1 cellular context compared by ENCODE assay signal in the genomic region with DNA sequence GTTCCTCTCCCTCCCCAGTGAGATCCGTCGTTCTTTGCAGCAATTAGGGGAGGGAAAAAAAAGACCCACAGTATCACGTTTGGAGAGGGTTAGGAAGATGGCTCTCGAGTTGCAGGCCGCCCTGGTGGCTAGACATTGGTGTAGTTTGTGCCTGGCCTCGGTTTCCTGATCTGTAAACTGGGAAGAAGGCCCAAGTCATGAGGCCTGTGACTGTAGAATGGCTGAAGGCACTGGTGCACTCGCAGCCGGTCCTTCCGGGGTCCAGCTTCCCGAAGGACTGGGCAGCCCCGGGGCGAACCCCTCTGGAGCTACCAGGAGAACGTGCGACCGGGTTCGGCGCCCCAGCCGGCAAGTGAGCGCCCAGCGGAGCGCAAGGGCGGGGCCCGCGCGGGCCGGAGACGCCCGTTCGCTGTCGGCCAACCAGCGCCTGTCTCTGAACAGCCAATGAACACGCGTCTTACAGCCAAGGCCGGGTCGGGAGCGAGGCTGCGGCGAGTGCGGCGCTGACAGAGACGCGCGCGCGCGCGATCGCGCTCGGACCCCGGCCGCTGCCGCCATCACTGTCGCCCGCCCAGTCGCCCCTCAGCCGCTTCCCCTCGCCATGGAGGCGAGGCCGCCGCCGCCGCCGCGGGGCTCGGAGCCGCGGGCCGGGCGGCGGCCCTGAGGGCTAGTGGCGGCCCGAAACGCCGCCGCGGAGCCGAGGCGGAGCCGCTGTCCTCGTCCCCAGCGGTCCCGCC.
A peak's percentile ranks its signal among the peaks of the same experiment; 100 is the strongest.
TF ChIP-seq lines count a peak whose summit lies in the region.

A gene with protein sequence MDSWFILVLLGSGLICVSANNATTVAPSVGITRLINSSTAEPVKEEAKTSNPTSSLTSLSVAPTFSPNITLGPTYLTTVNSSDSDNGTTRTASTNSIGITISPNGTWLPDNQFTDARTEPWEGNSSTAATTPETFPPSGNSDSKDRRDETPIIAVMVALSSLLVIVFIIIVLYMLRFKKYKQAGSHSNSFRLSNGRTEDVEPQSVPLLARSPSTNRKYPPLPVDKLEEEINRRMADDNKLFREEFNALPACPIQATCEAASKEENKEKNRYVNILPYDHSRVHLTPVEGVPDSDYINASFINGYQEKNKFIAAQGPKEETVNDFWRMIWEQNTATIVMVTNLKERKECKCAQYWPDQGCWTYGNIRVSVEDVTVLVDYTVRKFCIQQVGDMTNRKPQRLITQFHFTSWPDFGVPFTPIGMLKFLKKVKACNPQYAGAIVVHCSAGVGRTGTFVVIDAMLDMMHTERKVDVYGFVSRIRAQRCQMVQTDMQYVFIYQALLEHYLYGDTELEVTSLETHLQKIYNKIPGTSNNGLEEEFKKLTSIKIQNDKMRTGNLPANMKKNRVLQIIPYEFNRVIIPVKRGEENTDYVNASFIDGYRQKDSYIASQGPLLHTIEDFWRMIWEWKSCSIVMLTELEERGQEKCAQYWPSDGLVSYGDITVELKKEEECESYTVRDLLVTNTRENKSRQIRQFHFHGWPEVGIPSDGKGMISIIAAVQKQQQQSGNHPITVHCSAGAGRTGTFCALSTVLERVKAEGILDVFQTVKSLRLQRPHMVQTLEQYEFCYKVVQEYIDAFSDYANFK (plus strand): TSS at position 472 of the 737 bp plus-strand sequence. CDS start 90,797 bp downstream, outside the sequence.

TF ChIP-seq in HepG2, 621 proteins besides CTCF, POLR2A, EP300 and RAD21 (continued from another document and continues in another):
- TF ChIP-seq, protein P1, sequence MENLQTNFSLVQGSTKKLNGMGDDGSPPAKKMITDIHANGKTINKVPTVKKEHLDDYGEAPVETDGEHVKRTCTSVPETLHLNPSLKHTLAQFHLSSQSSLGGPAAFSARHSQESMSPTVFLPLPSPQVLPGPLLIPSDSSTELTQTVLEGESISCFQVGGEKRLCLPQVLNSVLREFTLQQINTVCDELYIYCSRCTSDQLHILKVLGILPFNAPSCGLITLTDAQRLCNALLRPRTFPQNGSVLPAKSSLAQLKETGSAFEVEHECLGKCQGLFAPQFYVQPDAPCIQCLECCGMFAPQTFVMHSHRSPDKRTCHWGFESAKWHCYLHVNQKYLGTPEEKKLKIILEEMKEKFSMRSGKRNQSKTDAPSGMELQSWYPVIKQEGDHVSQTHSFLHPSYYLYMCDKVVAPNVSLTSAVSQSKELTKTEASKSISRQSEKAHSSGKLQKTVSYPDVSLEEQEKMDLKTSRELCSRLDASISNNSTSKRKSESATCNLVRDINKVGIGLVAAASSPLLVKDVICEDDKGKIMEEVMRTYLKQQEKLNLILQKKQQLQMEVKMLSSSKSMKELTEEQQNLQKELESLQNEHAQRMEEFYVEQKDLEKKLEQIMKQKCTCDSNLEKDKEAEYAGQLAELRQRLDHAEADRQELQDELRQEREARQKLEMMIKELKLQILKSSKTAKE (CRISPR knock-in tag; IDR thresholded peaks at IDR 0.05; ENCODE audit: borderline replicate concordance) = no peak
- TF ChIP-seq, protein P2, sequence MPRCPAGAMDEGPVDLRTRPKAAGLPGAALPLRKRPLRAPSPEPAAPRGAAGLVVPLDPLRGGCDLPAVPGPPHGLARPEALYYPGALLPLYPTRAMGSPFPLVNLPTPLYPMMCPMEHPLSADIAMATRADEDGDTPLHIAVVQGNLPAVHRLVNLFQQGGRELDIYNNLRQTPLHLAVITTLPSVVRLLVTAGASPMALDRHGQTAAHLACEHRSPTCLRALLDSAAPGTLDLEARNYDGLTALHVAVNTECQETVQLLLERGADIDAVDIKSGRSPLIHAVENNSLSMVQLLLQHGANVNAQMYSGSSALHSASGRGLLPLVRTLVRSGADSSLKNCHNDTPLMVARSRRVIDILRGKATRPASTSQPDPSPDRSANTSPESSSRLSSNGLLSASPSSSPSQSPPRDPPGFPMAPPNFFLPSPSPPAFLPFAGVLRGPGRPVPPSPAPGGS (CRISPR knock-in tag; IDR thresholded peaks at IDR 0.05) = peak; percentile 86
- TF ChIP-seq FOXK2 (IDR thresholded peaks at IDR 0.05) (no peak), ETV5 (CRISPR knock-in tag; IDR thresholded peaks at IDR 0.05; ENCODE audit: borderline replicate concordance) (peak; percentile 56), HMG20B (CRISPR knock-in tag; conservative IDR thresholded peaks at IDR 0.05) (0 out of 2 replicates have a peak, but pooled peaks have one; percentile 67), TCF12 (IDR thresholded peaks at IDR 0.05) (no peak), TCF12 (CRISPR knock-in tag; IDR thresholded peaks at IDR 0.05) (peak; percentile 39; the same call in 1 of the 2 replicates), CEBPG (CRISPR knock-in tag; IDR thresholded peaks at IDR 0.05) (0 out of 2 replicates have a peak, but pooled peaks have one; percentile 33), ZNF20 (CRISPR knock-in tag; IDR thresholded peaks at IDR 0.05) (peak; percentile 69), BCL6 (CRISPR knock-in tag; IDR thresholded peaks at IDR 0.05) (peak; percentile 67), ZNF496 (CRISPR knock-in tag; IDR thresholded peaks at IDR 0.05; ENCODE audit: insufficient replicate concordance) (no peak), SRY (CRISPR knock-in tag; IDR thresholded peaks at IDR 0.05) (peak; percentile 70; the same call in 1 of the 2 replicates), NFYC (CRISPR knock-in tag; IDR thresholded peaks at IDR 0.05) (peak; percentile 93), PHF5A (CRISPR knock-in tag; IDR thresholded peaks at IDR 0.05; ENCODE audit: low read depth, unreplicated experiment) (no peak), XBP1 (CRISPR knock-in tag; IDR thresholded peaks at IDR 0.05) (no peak), ZNF674 (CRISPR knock-in tag; IDR thresholded peaks at IDR 0.05; ENCODE audit: low read depth) (peak; percentile 90), BORCS8-MEF2B (CRISPR knock-in tag; IDR thresholded peaks at IDR 0.05) (peak; percentile 69), HHEX (CRISPR knock-in tag; IDR thresholded peaks at IDR 0.05) (no peak), ZBTB20 (CRISPR knock-in tag; IDR thresholded peaks at IDR 0.05; ENCODE audit: borderline replicate concordance, low read depth) (no peak; the same call in 1 of the 2 replicates), NR3C1 (CRISPR knock-in tag; IDR thresholded peaks at IDR 0.05) (no peak), ZNF546 (CRISPR knock-in tag; conservative IDR thresholded peaks at IDR 0.05) (no peak), ZNF746 (CRISPR knock-in tag; IDR thresholded peaks at IDR 0.05) (no peak; the same call in none of the 2 replicates), NFRKB (IDR thresholded peaks at IDR 0.05) (no peak), ASH2L (IDR thresholded peaks at IDR 0.05; ENCODE audit: insufficient read length, low read depth, low read length) (peak; percentile 80), IRX3 (CRISPR knock-in tag; IDR thresholded peaks at IDR 0.05; ENCODE audit: borderline replicate concordance, low read depth) (0 out of 2 replicates have a peak, but pooled peaks have one; percentile 33), REL (CRISPR knock-in tag; conservative IDR thresholded peaks at IDR 0.05) (peak; percentile 46; the same call in 1 of the 2 replicates), NR2C2 (CRISPR knock-in tag; IDR thresholded peaks at IDR 0.05; ENCODE audit: borderline replicate concordance) (no peak), HNRNPK (IDR thresholded peaks at IDR 0.05; ENCODE audit: low read depth, low read length, poor library complexity, severe bottlenecking) (peak; percentile 86), MEIS1 (CRISPR knock-in tag; IDR thresholded peaks at IDR 0.05; ENCODE audit: borderline replicate concordance) (peak; percentile 82; the same call in 1 of the 2 replicates), ZNF556 (CRISPR knock-in tag; IDR thresholded peaks at IDR 0.05; ENCODE audit: borderline replicate concordance) (peak; percentile 97), ZBTB38 (CRISPR knock-in tag; IDR thresholded peaks at IDR 0.05) (no peak; the same call in none of the 2 replicates), ZNF749 (CRISPR knock-in tag; IDR thresholded peaks at IDR 0.05; ENCODE audit: borderline replicate concordance) (peak; percentile 80)
- TF ChIP-seq, protein P3, sequence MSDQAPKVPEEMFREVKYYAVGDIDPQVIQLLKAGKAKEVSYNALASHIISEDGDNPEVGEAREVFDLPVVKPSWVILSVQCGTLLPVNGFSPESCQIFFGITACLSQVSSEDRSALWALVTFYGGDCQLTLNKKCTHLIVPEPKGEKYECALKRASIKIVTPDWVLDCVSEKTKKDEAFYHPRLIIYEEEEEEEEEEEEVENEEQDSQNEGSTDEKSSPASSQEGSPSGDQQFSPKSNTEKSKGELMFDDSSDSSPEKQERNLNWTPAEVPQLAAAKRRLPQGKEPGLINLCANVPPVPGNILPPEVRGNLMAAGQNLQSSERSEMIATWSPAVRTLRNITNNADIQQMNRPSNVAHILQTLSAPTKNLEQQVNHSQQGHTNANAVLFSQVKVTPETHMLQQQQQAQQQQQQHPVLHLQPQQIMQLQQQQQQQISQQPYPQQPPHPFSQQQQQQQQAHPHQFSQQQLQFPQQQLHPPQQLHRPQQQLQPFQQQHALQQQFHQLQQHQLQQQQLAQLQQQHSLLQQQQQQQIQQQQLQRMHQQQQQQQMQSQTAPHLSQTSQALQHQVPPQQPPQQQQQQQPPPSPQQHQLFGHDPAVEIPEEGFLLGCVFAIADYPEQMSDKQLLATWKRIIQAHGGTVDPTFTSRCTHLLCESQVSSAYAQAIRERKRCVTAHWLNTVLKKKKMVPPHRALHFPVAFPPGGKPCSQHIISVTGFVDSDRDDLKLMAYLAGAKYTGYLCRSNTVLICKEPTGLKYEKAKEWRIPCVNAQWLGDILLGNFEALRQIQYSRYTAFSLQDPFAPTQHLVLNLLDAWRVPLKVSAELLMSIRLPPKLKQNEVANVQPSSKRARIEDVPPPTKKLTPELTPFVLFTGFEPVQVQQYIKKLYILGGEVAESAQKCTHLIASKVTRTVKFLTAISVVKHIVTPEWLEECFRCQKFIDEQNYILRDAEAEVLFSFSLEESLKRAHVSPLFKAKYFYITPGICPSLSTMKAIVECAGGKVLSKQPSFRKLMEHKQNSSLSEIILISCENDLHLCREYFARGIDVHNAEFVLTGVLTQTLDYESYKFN (CRISPR knock-in tag; conservative IDR thresholded peaks at IDR 0.05) = no peak
- TF ChIP-seq, protein P4, sequence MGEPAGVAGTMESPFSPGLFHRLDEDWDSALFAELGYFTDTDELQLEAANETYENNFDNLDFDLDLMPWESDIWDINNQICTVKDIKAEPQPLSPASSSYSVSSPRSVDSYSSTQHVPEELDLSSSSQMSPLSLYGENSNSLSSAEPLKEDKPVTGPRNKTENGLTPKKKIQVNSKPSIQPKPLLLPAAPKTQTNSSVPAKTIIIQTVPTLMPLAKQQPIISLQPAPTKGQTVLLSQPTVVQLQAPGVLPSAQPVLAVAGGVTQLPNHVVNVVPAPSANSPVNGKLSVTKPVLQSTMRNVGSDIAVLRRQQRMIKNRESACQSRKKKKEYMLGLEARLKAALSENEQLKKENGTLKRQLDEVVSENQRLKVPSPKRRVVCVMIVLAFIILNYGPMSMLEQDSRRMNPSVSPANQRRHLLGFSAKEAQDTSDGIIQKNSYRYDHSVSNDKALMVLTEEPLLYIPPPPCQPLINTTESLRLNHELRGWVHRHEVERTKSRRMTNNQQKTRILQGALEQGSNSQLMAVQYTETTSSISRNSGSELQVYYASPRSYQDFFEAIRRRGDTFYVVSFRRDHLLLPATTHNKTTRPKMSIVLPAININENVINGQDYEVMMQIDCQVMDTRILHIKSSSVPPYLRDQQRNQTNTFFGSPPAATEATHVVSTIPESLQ (CRISPR knock-in tag; conservative IDR thresholded peaks at IDR 0.05) = peak; percentile 82; the same call in 1 of the 2 replicates
- TF ChIP-seq, protein P5, sequence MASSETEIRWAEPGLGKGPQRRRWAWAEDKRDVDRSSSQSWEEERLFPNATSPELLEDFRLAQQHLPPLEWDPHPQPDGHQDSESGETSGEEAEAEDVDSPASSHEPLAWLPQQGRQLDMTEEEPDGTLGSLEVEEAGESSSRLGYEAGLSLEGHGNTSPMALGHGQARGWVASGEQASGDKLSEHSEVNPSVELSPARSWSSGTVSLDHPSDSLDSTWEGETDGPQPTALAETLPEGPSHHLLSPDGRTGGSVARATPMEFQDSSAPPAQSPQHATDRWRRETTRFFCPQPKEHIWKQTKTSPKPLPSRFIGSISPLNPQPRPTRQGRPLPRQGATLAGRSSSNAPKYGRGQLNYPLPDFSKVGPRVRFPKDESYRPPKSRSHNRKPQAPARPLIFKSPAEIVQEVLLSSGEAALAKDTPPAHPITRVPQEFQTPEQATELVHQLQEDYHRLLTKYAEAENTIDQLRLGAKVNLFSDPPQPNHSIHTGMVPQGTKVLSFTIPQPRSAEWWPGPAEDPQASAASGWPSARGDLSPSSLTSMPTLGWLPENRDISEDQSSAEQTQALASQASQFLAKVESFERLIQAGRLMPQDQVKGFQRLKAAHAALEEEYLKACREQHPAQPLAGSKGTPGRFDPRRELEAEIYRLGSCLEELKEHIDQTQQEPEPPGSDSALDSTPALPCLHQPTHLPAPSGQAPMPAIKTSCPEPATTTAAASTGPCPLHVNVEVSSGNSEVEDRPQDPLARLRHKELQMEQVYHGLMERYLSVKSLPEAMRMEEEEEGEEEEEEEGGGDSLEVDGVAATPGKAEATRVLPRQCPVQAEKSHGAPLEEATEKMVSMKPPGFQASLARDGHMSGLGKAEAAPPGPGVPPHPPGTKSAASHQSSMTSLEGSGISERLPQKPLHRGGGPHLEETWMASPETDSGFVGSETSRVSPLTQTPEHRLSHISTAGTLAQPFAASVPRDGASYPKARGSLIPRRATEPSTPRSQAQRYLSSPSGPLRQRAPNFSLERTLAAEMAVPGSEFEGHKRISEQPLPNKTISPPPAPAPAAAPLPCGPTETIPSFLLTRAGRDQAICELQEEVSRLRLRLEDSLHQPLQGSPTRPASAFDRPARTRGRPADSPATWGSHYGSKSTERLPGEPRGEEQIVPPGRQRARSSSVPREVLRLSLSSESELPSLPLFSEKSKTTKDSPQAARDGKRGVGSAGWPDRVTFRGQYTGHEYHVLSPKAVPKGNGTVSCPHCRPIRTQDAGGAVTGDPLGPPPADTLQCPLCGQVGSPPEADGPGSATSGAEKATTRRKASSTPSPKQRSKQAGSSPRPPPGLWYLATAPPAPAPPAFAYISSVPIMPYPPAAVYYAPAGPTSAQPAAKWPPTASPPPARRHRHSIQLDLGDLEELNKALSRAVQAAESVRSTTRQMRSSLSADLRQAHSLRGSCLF (CRISPR knock-in tag; IDR thresholded peaks at IDR 0.05; ENCODE audit: borderline replicate concordance) = no peak
- TF ChIP-seq, protein P6, sequence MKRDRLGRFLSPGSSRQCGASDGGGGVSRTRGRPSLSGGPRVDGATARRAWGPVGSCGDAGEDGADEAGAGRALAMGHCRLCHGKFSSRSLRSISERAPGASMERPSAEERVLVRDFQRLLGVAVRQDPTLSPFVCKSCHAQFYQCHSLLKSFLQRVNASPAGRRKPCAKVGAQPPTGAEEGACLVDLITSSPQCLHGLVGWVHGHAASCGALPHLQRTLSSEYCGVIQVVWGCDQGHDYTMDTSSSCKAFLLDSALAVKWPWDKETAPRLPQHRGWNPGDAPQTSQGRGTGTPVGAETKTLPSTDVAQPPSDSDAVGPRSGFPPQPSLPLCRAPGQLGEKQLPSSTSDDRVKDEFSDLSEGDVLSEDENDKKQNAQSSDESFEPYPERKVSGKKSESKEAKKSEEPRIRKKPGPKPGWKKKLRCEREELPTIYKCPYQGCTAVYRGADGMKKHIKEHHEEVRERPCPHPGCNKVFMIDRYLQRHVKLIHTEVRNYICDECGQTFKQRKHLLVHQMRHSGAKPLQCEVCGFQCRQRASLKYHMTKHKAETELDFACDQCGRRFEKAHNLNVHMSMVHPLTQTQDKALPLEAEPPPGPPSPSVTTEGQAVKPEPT (CRISPR knock-in tag; IDR thresholded peaks at IDR 0.05; ENCODE audit: low read depth) = 0 out of 2 replicates have a peak, but pooled peaks have one; percentile 13
- TF ChIP-seq, protein P7, sequence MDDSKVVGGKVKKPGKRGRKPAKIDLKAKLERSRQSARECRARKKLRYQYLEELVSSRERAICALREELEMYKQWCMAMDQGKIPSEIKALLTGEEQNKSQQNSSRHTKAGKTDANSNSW (CRISPR knock-in tag; IDR thresholded peaks at IDR 0.05; ENCODE audit: borderline replicate concordance) = no peak; the same call in 1 of the 2 replicates
